Comparison of ENCODE assay signal across 11 cellular contexts in genomic region chr7:43302211-43302711, GRCh38.
DNase-seq lines count a peak whose midpoint lies in the region; ATAC-seq and TF ChIP-seq lines count a peak whose summit lies in the region.
"Had no signal": no experiment of that assay in that cellular context is flagged by ENCODE, and none has a peak within 500 bp of the region (broad histone marks: within the 10 kb centered on the region; RNA-seq: fewer than 3 reads in every experiment).

No MANE protein-coding gene starts in this region.

- H3K9ac ChIP-seq in mesenchymal stem cell (ENCODE audit: low read length) = no peak overlapping the region

- H3K36me3 ChIP-seq in mesenchymal stem cell (ENCODE audit: control insufficient read depth in 1 of 2, insufficient read depth in 2 of 2, low read depth in 1 of 2, low read length in 2 of 2) = peaks cover 0 to 3% of the 10 kb centered on the region in 2 experiments

- H3K27ac Mint-ChIP-seq in Calu3 (ENCODE audit: unreplicated experiment) = no peak overlapping the region

- H3K4ac ChIP-seq in mesenchymal stem cell (ENCODE audit: low read depth in 1 of 2, low read length in 2 of 2) = peak overlapping the region in 1 of 2 experiments; percentile 20

- intact Hi-C loops in Calu3 (cut with micrococcal nuclease; ENCODE audit: unreplicated experiment) = no loop called here

- peak overlapping the region in 1 of 2 experiments; percentile 88 for H3K14ac ChIP-seq in mesenchymal stem cell (ENCODE audit: low read length in 2 of 2)

- no peaks in the 10 kb centered on the region for H3K36me3 Mint-ChIP-seq in Calu3 (ENCODE audit: insufficient read depth, unreplicated experiment)

- H3K4me3 ChIP-seq in astrocyte of the spinal cord (ENCODE audit: low read depth, low read length) (no peak overlapping the region), mesenchymal stem cell (ENCODE audit: insufficient read depth in 1 of 2, low read depth in 1 of 2, low read length in 2 of 2) (no peak overlapping the region)

- in situ Hi-C loops in astrocyte of the spinal cord (cut with HindIII; ENCODE audit: low sequenced_read_pairs) = no loop called here

- peaks cover 28% of the 10 kb centered on the region for H3K27me3 Mint-ChIP-seq in Calu3 (ENCODE audit: unreplicated experiment)

- H3K23ac ChIP-seq in mesenchymal stem cell (ENCODE audit: low read length in 2 of 2) = peak overlapping the region in 1 of 2 experiments; percentile 43

- CTCF ChIA-PET in Calu3 (lab: Charles Lee) = interaction anchor here (0.6 to 1.0 kb wide), 3 partner anchors 41 to 153 kb away, joined by 3 to 4 read pairs (median 3); no protein-coding TSS in a partner anchor

- H3K4me1 ChIP-seq in mesenchymal stem cell (ENCODE audit: control insufficient read depth, insufficient read depth, low read depth, low read length) = peaks cover 20% of the 10 kb centered on the region

- DNase-seq in Calu3 (peak; percentile 64), HS-27A (ENCODE audit: low read depth) (peak; percentile 22), astrocyte of the spinal cord (ENCODE audit: low read depth, low spot score) (peak; percentile 94), mesenchymal stem cell (peak; percentile 59), 8988T (no peak), NCI-H1417 treated with DMSO at 0.1 percent for 48 hours (lab: John Stamatoyannopoulos, UW) (no peak)
- DNase-seq: activated naive CD4-positive, alpha-beta T cell treated with Interleukin-2 at 50 U/mL for 16 hours; posterior cingulate gyrus; stimulated activated naive CD4-positive, alpha-beta T cell had no signal

- no TSS peak for BruUV-seq in Calu3 (replicated peaks; lab: Mats Ljungman, UMichigan)

- no peak overlapping the region for H2AK5ac ChIP-seq in mesenchymal stem cell (ENCODE audit: low read length, severe bottlenecking)

- no peak overlapping the region for H3K4me3 Mint-ChIP-seq in Calu3 (ENCODE audit: low read depth, unreplicated experiment)

- H3K9me3 ChIP-seq in mesenchymal stem cell (ENCODE audit: control insufficient read depth, low read length) = no peaks in the 10 kb centered on the region

- H2BK5ac ChIP-seq in mesenchymal stem cell (ENCODE audit: low read depth, low read length, poor library complexity, severe bottlenecking) = peak overlapping the region; percentile 69

- no peak overlapping the region for H2AFZ ChIP-seq in mesenchymal stem cell (ENCODE audit: low read depth, low read length)

- peak overlapping the region; percentile 43 for H3K4me2 ChIP-seq in mesenchymal stem cell (ENCODE audit: low read length, poor library complexity, severe bottlenecking)

- no peak overlapping the region for H2BK15ac ChIP-seq in mesenchymal stem cell (ENCODE audit: low read depth, poor library complexity, severe bottlenecking)

- H4K8ac ChIP-seq in mesenchymal stem cell (ENCODE audit: low read length) = peak overlapping the region; percentile 9

- peak overlapping the region in 1 of 2 experiments; percentile 77 for H3K18ac ChIP-seq in mesenchymal stem cell (ENCODE audit: low read depth in 1 of 2, low read length in 2 of 2)

- H3K4me1 Mint-ChIP-seq in Calu3 (ENCODE audit: low read depth, unreplicated experiment) = peaks cover 9% of the 10 kb centered on the region

- no peaks in the 10 kb centered on the region for H3K9me3 Mint-ChIP-seq in Calu3 (ENCODE audit: low read depth, unreplicated experiment)

- no peak for ATAC-seq in HG02623 (IDR thresholded peaks at IDR 0.05; ENCODE audit: unreplicated experiment)
- no peak for ATAC-seq in GM21619 (IDR thresholded peaks at IDR 0.05; ENCODE audit: unreplicated experiment)

- 70% methylated on average over 9 of the region's 10 CpGs for WGBS in mesenchymal stem cell

- H2BK12ac ChIP-seq in mesenchymal stem cell (ENCODE audit: low read length in 2 of 2) = peak overlapping the region in 1 of 2 experiments; percentile 80

- no peak overlapping the region for H4K91ac ChIP-seq in mesenchymal stem cell (ENCODE audit: low read length)

- H3K27ac ChIP-seq in mesenchymal stem cell (ENCODE audit: low read length, poor library complexity, severe bottlenecking) = peak overlapping the region; percentile 78

- no peak overlapping the region for H2BK120ac ChIP-seq in mesenchymal stem cell (ENCODE audit: low read depth, low read length)

- TF ChIP-seq CTCF in Calu3 (IDR thresholded peaks at IDR 0.05; ENCODE audit: unreplicated experiment) = no peak
- TF ChIP-seq CTCF in astrocyte of the spinal cord (IDR thresholded peaks at IDR 0.05; ENCODE audit: low read depth, low read length) = no peak

- H3K27me3 ChIP-seq in mesenchymal stem cell (ENCODE audit: control insufficient read depth in 1 of 2, insufficient read depth in 1 of 2, low read length in 2 of 2) = peaks cover 0 to 32% of the 10 kb centered on the region in 2 experiments

- no peaks in the 10 kb centered on the region for H3K79me1 ChIP-seq in mesenchymal stem cell (replicated peaks; ENCODE audit: low read length, poor library complexity, severe bottlenecking)

Comparison
In these comparisons a context has a peak if more than half of its experiments do, and no peak if none do; other contexts are left out.
1. DNase-seq: peak in Calu3 (single experiment), HS-27A (single experiment), astrocyte of the spinal cord (single experiment) and mesenchymal stem cell (single experiment); none in 8988T (single experiment) and NCI-H1417 treated with DMSO at 0.1 percent for 48 hours (single experiment).